25 cellular contexts compared by ENCODE assay signal in genomic region chr12:9135903-9136310, GRCh38. TPM values are rescaled to one million over a fixed set of nuclear protein-coding genes. Genes with fewer than 3 reads are reported as not detected.
"Had no signal": no experiment of that assay in that cellular context is flagged by ENCODE, and none has a peak within 500 bp of the region (broad histone marks: within the 10 kb centered on the region; RNA-seq: fewer than 3 reads in every experiment).

No MANE protein-coding gene starts in this region.

- ATAC-seq: left colon; naive thymus-derived CD8-positive, alpha-beta T cell; psoas muscle; right cardiac atrium; stimulated activated naive B cell treated with anti-CD40 and anti-IgM and Interleukin-4, amounts not matched to agents 10 μg/mL and 1 μg/mL and 100 μg/mL, for 72 hours had no signal

- H3K4me1 ChIP-seq: foreskin keratinocyte, gastroesophageal sphincter, heart left ventricle, psoas muscle, spleen, transverse colon, vagina had no signal

- H3K9me3 ChIP-seq: esophagus muscularis mucosa, psoas muscle, transverse colon, upper lobe of right lung, vagina had no signal

- DNase-seq: effector memory CD4-positive, alpha-beta T cell; foreskin keratinocyte; heart left ventricle; hippocampal formation; immature natural killer cell; islet precursor cell; kidney glomerular epithelial cell; left colon; left ventricle myocardium superior; midbrain; naive thymus-derived CD8-positive, alpha-beta T cell; nephron progenitor cell; nucleus accumbens; posterior cingulate gyrus; psoas muscle; right cardiac atrium; spleen; stimulated activated naive B cell treated with anti-CD40 and anti-IgM and Interleukin-4, amounts not matched to agents 10 μg/mL and 1 μg/mL and 100 μg/mL, for 72 hours; transverse colon; upper lobe of right lung had no signal

- H3K27ac ChIP-seq: coronary artery, foreskin keratinocyte, psoas muscle, skin epidermis, vagina had no signal

- H3K4me3 ChIP-seq: coronary artery, gastroesophageal sphincter, heart left ventricle, psoas muscle, skin epidermis, spleen, transverse colon, upper lobe of right lung, vagina had no signal

- H3K27me3 ChIP-seq: esophagus muscularis mucosa, gastroesophageal sphincter, heart left ventricle, spleen, transverse colon, upper lobe of right lung, vagina had no signal

- H3K36me3 ChIP-seq: esophagus muscularis mucosa, gastroesophageal sphincter, heart left ventricle, spleen, transverse colon, upper lobe of right lung, vagina had no signal

RNA-seq across cellular contexts. Expression of gene A2M, which starts 20.2 kb away (rescaled TPM):
- total RNA-seq: foreskin keratinocyte had no signal
